20 cellular contexts compared by ENCODE assay signal in genomic region chr7:139746652-139747051, GRCh38. TPM values are rescaled to one million over a fixed set of nuclear protein-coding genes. Genes with fewer than 3 reads are reported as not detected.
DNase-seq lines count a peak whose midpoint lies in the region; ATAC-seq and TF ChIP-seq lines count a peak whose summit lies in the region.
"Had no signal": no experiment of that assay in that cellular context is flagged by ENCODE, and none has a peak within 500 bp of the region (broad histone marks: within the 10 kb centered on the region; RNA-seq: fewer than 3 reads in every experiment).

No MANE protein-coding gene starts in this region.

- intact Hi-C loops in lower lobe of right lung (cut with DNase I) (no loop called here), mucosa of descending colon (cut with DNase I, micrococcal nuclease) (no loop called here)

- TF ChIP-seq CTCF in right atrium auricular region (IDR thresholded peaks at IDR 0.05) (no peak), osteoblast (IDR thresholded peaks at IDR 0.05; ENCODE audit: extremely low read depth, low read depth, low read length) (no peak), lower lobe of right lung (IDR thresholded peaks at IDR 0.05) (no peak), mucosa of descending colon (IDR thresholded peaks at IDR 0.05) (no peak)

- H3K36me3 ChIP-seq in BLaER1, result peaks cover 8% of the 10 kb centered on the region; the same call in 1 of the 2 replicates
- H3K36me3 ChIP-seq in right atrium auricular region, result no peaks in the 10 kb centered on the region
- no peaks in the 10 kb centered on the region for H3K36me3 ChIP-seq in osteoblast (ENCODE audit: insufficient read depth, low read length)
- peaks cover 7% of the 10 kb centered on the region for H3K36me3 ChIP-seq in lower lobe of right lung
- no peaks in the 10 kb centered on the region for H3K36me3 ChIP-seq in mucosa of descending colon (ENCODE audit: low read depth)
- H3K36me3 ChIP-seq: ascending aorta, suprapubic skin, uterus had no signal

- H3K9me3 ChIP-seq in BLaER1 (no peaks in the 10 kb centered on the region), right atrium auricular region (no peaks in the 10 kb centered on the region), osteoblast (ENCODE audit: low read depth, low read length) (no peaks in the 10 kb centered on the region), lower lobe of right lung (no peaks in the 10 kb centered on the region), mucosa of descending colon (no peaks in the 10 kb centered on the region)
- H3K9me3 ChIP-seq: ascending aorta, SJSA1, suprapubic skin, uterus had no signal

- H3K27ac ChIP-seq in BLaER1, result no peak overlapping the region
- H3K27ac ChIP-seq in caudate nucleus (ENCODE audit: low read depth, low read length), result peak overlapping the region; percentile 55
- H3K27ac ChIP-seq in right atrium auricular region, result peak overlapping the region; percentile 93 to 96
- H3K27ac ChIP-seq in osteoblast (ENCODE audit: low read depth, low read length), result peak overlapping the region; percentile 68
- H3K27ac ChIP-seq in lower lobe of right lung, result no peak overlapping the region
- H3K27ac ChIP-seq: ascending aorta, HL-60, SJSA1, suprapubic skin had no signal

- DNase-seq in caudate nucleus (lab: John Stamatoyannopoulos, UW) (no peak), right atrium auricular region (ENCODE audit: low spot score) (no peak), osteoblast (ENCODE audit: insufficient read length, low spot score, missing footprints) (no peak), lower lobe of right lung (no peak), mucosa of descending colon (no peak), NCI-H1092 (lab: John Stamatoyannopoulos, UW) (no peak)
- DNase-seq: activated CD4-positive, alpha-beta T cell treated with anti-CD3 and anti-CD28 coated beads for 4 hours; left colon; NCI-H2107; NCI-H446 treated with DMSO at 0.1 percent for 48 hours; retina; T-helper 1 cell; uterus had no signal

- H4K20me1 ChIP-seq in BLaER1 (peaks cover 97% of the 10 kb centered on the region), osteoblast (ENCODE audit: insufficient read depth, low read length) (peaks cover 31% of the 10 kb centered on the region)

- H3K4me1 ChIP-seq in BLaER1 (peaks cover 52% of the 10 kb centered on the region), right atrium auricular region (peaks cover 0 to 95% of the 10 kb centered on the region in 2 donors), osteoblast (ENCODE audit: insufficient read depth, low read length) (peaks cover 46% of the 10 kb centered on the region), lower lobe of right lung (peaks cover 67% of the 10 kb centered on the region), mucosa of descending colon (ENCODE audit: low read depth) (peaks cover 19% of the 10 kb centered on the region)

- H3K4me3 ChIP-seq in BLaER1 (no peak overlapping the region), right atrium auricular region (no peak overlapping the region), osteoblast (ENCODE audit: insufficient read depth, low read length) (no peak overlapping the region), lower lobe of right lung (no peak overlapping the region), mucosa of descending colon (no peak overlapping the region)
- H3K4me3 ChIP-seq: ascending aorta, SJSA1, suprapubic skin, uterus had no signal

- ATAC-seq in lower lobe of right lung (no peak), GM21367 (IDR thresholded peaks at IDR 0.05; ENCODE audit: unreplicated experiment) (no peak), mucosa of descending colon (no peak)
- ATAC-seq: activated naive CD4-positive, alpha-beta T cell treated with anti-CD3 and anti-CD28 coated beads, Interleukin-2, amount 50 U/mL, for 72 hours; left colon had no signal

- peaks cover 99% of the 10 kb centered on the region for H3K79me2 ChIP-seq in osteoblast (ENCODE audit: insufficient read depth, low read length)

- H3K27me3 ChIP-seq in BLaER1 (no peaks in the 10 kb centered on the region), right atrium auricular region (no peaks in the 10 kb centered on the region), osteoblast (ENCODE audit: insufficient read depth, low read length) (no peaks in the 10 kb centered on the region), lower lobe of right lung (ENCODE audit: low read depth) (no peaks in the 10 kb centered on the region)
- H3K27me3 ChIP-seq: ascending aorta, SJSA1, suprapubic skin, uterus had no signal

- H2AFZ ChIP-seq in osteoblast (ENCODE audit: low read length), result no peak overlapping the region

- no peak overlapping the region for H3K9ac ChIP-seq in BLaER1

- H3K4me2 ChIP-seq in BLaER1, result peak overlapping the region; percentile 72
- no peak overlapping the region for H3K4me2 ChIP-seq in osteoblast (ENCODE audit: insufficient read depth, low read length)

RNA-seq across cellular contexts. Expression of gene HIPK2, which starts 31.1 kb away (rescaled TPM):
- 100 to 1,000 TPM in 1 of 2 donors, 10 to 100 TPM in 1; 87.0 to 131 TPM for total RNA-seq in right atrium auricular region
- total RNA-seq in osteoblast, result 12.7 and 13.3 TPM in 2 replicates
- total RNA-seq in lower lobe of right lung, result 81.0 TPM
- 10 to 100 TPM; 29.9 to 63.6 (median 39.9) TPM for total RNA-seq in mucosa of descending colon

Comparison
In these comparisons a context has a peak if more than half of its experiments do, and no peak if none do; other contexts are left out.
1. H3K27ac ChIP-seq: peak in caudate nucleus (single experiment), right atrium auricular region (2 of 2) and osteoblast (single experiment); none in BLaER1 (single experiment) and lower lobe of right lung (single experiment).